ENCODE assay signal across 9 cellular contexts in the genomic region with DNA sequence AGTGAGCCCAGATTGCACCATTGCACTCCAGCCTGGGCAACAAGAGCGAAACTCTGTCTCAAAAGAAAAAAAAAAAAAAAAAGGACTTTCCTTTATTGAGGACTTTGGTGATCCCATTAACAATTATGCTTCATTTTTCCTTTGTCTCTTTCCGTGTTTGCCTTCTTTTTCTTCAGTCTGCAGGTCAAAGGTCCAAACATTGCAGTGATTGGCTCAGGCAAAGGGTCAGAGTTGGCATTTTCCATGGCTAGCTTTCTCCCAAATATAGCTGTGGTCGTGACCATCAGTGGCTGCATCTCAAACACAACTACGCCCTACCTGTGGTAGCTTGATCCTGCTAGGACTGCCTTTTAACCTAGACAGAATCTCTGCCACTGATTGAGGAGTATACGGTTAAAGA. TPM values are rescaled to one million over a fixed set of nuclear protein-coding genes. Genes with fewer than 3 reads are reported as not detected.
"Had no signal": no experiment of that assay in that cellular context is flagged by ENCODE, and none has a peak within 500 bp of the region (broad histone marks: within the 10 kb centered on the region; RNA-seq: fewer than 3 reads in every experiment).

No MANE protein-coding gene starts in this region.

- H3K9me3 Mint-ChIP-seq: HFFc6, IgD-negative memory B cell had no signal

- H3K4me3 Mint-ChIP-seq: HFFc6 had no signal

- DNase-seq: H7, HFFc6, KBM-7 had no signal

- H3K4me3 ChIP-seq: HAP-1 had no signal

- H3K27ac ChIP-seq: HL-60 had no signal

- H3K27ac Mint-ChIP-seq: HFFc6, IgD-negative memory B cell had no signal

- H3K9me3 ChIP-seq: HAP-1 had no signal

- H3K4me1 ChIP-seq: HAP-1 had no signal

- H3K27me3 Mint-ChIP-seq: IgD-negative memory B cell had no signal

- H3K36me3 ChIP-seq: HAP-1 had no signal

- ATAC-seq: HCT116 had no signal

RNA-seq across cellular contexts. Expression of a gene that starts 25.5 kb away (rescaled TPM):
- total RNA-seq: H4, H7, HFFc6, HT1080 had no signal
- polyA plus RNA-seq: IgD-negative memory B cell had no signal

RNA-seq across cellular contexts. Expression of a gene that starts 46.2 kb away (rescaled TPM):
- total RNA-seq: HFFc6, HT1080 had no signal
